In the genomic region with DNA sequence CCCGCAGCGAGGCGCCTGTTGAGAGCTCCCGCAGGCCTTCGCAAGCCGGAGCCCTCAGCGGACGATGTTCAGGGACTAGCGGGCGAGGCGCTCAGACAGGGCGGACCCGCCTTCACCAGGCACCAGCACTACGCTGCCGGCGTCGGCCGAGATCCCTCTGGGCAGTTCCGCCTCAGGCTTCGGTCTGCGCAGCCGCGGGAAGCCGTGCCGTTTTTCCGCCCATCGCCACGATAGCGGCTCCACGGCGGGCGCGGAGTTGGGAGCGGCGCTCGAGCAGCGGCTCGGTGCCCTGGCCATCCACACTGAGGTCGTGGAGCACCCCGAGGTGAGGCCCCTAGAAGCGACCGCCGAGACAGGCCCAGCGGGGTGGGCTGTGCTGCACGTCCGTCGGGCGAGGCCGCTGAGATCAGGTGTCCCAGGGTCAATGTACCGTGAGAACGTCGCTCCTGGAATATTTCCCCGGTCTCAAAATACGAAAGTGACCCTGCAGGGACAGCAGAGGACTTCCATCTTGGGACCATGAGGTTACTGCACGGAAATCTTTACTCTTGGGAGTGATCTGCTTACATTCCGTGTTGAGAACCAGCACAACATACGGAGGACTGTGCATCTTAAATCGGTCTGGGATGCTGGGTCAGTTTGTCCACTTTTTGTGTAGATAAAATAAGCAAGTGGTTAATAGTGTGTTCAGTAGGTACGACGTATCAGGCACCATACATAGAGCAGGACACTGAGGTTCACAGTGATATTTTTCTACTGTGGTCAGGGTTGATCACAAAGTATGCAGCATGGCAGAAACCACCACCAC, we compare ENCODE assay signal across 8 cellular contexts. TPM values are rescaled to one million over a fixed set of nuclear protein-coding genes. Genes with fewer than 3 reads are reported as not detected.
A peak's percentile ranks its signal among the peaks of the same experiment; 100 is the strongest.
DNase-seq lines count a peak whose midpoint lies in the region; ATAC-seq, FAIRE-seq and TF ChIP-seq lines count a peak whose summit lies in the region.

No MANE protein-coding gene starts in this region.

- no peak overlapping the region for H3K27ac ChIP-seq in neural cell (ENCODE audit: low read length)

- ATAC-seq in GM21576 (IDR thresholded peaks at IDR 0.05; ENCODE audit: unreplicated experiment), result peak; percentile 97
- peak; percentile 99 for ATAC-seq in stimulated activated naive CD8-positive, alpha-beta T cell treated with anti-CD3 and anti-CD28 coated beads, Interleukin-15, amount 100 ng/mL, for 72 hours

- H3K4me3 ChIP-seq in fibroblast of the aortic adventitia (ENCODE audit: low read depth, low read length) (peak overlapping the region; percentile 81), neural cell (ENCODE audit: low read length) (peak overlapping the region; percentile 65)

- no peaks in the 10 kb centered on the region for H4K20me1 ChIP-seq in neural cell (ENCODE audit: insufficient read depth)

- H2AFZ ChIP-seq in neural cell (ENCODE audit: low read depth, low read length), result no peak overlapping the region

- peaks cover 2% of the 10 kb centered on the region for H3K36me3 Mint-ChIP-seq in IgD-negative memory B cell
- H3K36me3 Mint-ChIP-seq in activated T-helper 2 cell treated with anti-CD3 and anti-CD28 coated beads, Interferon-gamma antibody, Interleukin-2, Interleukin-4, amounts not matched to agents 10 μg/mL and 5 μg/mL and 100 μg/mL, durations not matched to agents 14 hours and 24 hours and 36 hours (ENCODE audit: low read depth), result peaks cover 5% of the 10 kb centered on the region

- TF ChIP-seq CTCF in fibroblast of the aortic adventitia (IDR thresholded peaks at IDR 0.05; ENCODE audit: insufficient read depth, low read length) (no peak), neural cell (IDR thresholded peaks at IDR 0.05; ENCODE audit: poor library complexity, severe bottlenecking) (no peak)

- H3K27ac Mint-ChIP-seq in IgD-negative memory B cell, result peak overlapping the region; percentile 98
- peak overlapping the region; percentile 85 for H3K27ac Mint-ChIP-seq in activated T-helper 2 cell treated with anti-CD3 and anti-CD28 coated beads, Interferon-gamma antibody, Interleukin-2, Interleukin-4, amounts not matched to agents 10 μg/mL and 5 μg/mL and 100 μg/mL, durations not matched to agents 14 hours and 24 hours and 36 hours
- peak overlapping the region; percentile 94 to 97 for H3K27ac Mint-ChIP-seq in stimulated activated naive CD8-positive, alpha-beta T cell treated with anti-CD3 and anti-CD28 coated beads, Interleukin-15, amount 100 ng/mL, for 72 hours

- no peaks in the 10 kb centered on the region for H3K79me2 ChIP-seq in neural cell (replicated peaks; ENCODE audit: insufficient read depth, low read length)

- no peak for TF ChIP-seq RAD21 in neural cell (conservative IDR thresholded peaks at IDR 0.05)

- no peaks in the 10 kb centered on the region for H3K9me3 ChIP-seq in neural cell (ENCODE audit: low read length)

- peak overlapping the region; percentile 44 for H3K9ac ChIP-seq in neural cell (ENCODE audit: low read length)

- no peaks in the 10 kb centered on the region for H3K27me3 Mint-ChIP-seq in IgD-negative memory B cell
- peaks cover 2% of the 10 kb centered on the region for H3K27me3 Mint-ChIP-seq in activated T-helper 2 cell treated with anti-CD3 and anti-CD28 coated beads, Interferon-gamma antibody, Interleukin-2, Interleukin-4, amounts not matched to agents 10 μg/mL and 5 μg/mL and 100 μg/mL, durations not matched to agents 14 hours and 24 hours and 36 hours (ENCODE audit: low read depth)
- H3K27me3 Mint-ChIP-seq in stimulated activated naive CD8-positive, alpha-beta T cell treated with anti-CD3 and anti-CD28 coated beads, Interleukin-15, amount 100 ng/mL, for 72 hours, result no peaks in the 10 kb centered on the region

- H3K9me3 Mint-ChIP-seq in IgD-negative memory B cell, result no peaks in the 10 kb centered on the region
- no peaks in the 10 kb centered on the region for H3K9me3 Mint-ChIP-seq in activated T-helper 2 cell treated with anti-CD3 and anti-CD28 coated beads, Interferon-gamma antibody, Interleukin-2, Interleukin-4, amounts not matched to agents 10 μg/mL and 5 μg/mL and 100 μg/mL, durations not matched to agents 14 hours and 24 hours and 36 hours
- no peaks in the 10 kb centered on the region for H3K9me3 Mint-ChIP-seq in stimulated activated naive CD8-positive, alpha-beta T cell treated with anti-CD3 and anti-CD28 coated beads, Interleukin-15, amount 100 ng/mL, for 72 hours

- peak; percentile 80 for DNase-seq in DMS153 treated with DMSO at 0.1 percent for 48 hours (lab: John Stamatoyannopoulos, UW; ENCODE audit: unreplicated experiment)
- DNase-seq in RCC 7860 (ENCODE audit: low spot score), result peak; percentile 69
- DNase-seq in activated T-helper 2 cell treated with anti-CD3 and anti-CD28 coated beads, Interferon-gamma antibody, Interleukin-2, Interleukin-4, amounts not matched to agents 10 μg/mL and 5 μg/mL and 100 μg/mL, durations not matched to agents 14 hours and 24 hours and 36 hours (ENCODE audit: low spot score), result peak; percentile 85
- DNase-seq in fibroblast of the aortic adventitia (ENCODE audit: low read depth), result peak; percentile 86
- DNase-seq in stimulated activated naive CD8-positive, alpha-beta T cell treated with anti-CD3 and anti-CD28 coated beads, Interleukin-15, amount 100 ng/mL, for 72 hours, result peak; percentile 87

- H3K27me3 ChIP-seq in neural cell (ENCODE audit: insufficient read depth, low read depth, low read length), result no peaks in the 10 kb centered on the region

- peaks cover 8 to 28% (median 19%) of the 10 kb centered on the region in 3 donors for H3K4me1 Mint-ChIP-seq in IgD-negative memory B cell
- H3K4me1 Mint-ChIP-seq in activated T-helper 2 cell treated with anti-CD3 and anti-CD28 coated beads, Interferon-gamma antibody, Interleukin-2, Interleukin-4, amounts not matched to agents 10 μg/mL and 5 μg/mL and 100 μg/mL, durations not matched to agents 14 hours and 24 hours and 36 hours (ENCODE audit: low read depth), result peaks cover 11% of the 10 kb centered on the region
- H3K4me1 Mint-ChIP-seq in stimulated activated naive CD8-positive, alpha-beta T cell treated with anti-CD3 and anti-CD28 coated beads, Interleukin-15, amount 100 ng/mL, for 72 hours, result peaks cover 19% of the 10 kb centered on the region

- H3K4me2 ChIP-seq in neural cell (ENCODE audit: low read length), result no peak overlapping the region

- intact Hi-C loops in activated T-helper 2 cell treated with anti-CD3 and anti-CD28 coated beads, Interferon-gamma antibody, Interleukin-2, Interleukin-4, amounts not matched to agents 10 μg/mL and 5 μg/mL and 100 μg/mL, durations not matched to agents 14 hours and 24 hours and 36 hours (cut with micrococcal nuclease), result loop anchor here (1.0 to 10.0 kb wide), 5 partner anchors 13 to 412 kb away; partner anchors contain the start of genes CLHC1, MTIF2, PNPT1 and RPS27A

- no peak for FAIRE-seq in RCC 7860 (lab: Jason Lieb, UNC)

- no peaks in the 10 kb centered on the region for H3K36me3 ChIP-seq in neural cell (ENCODE audit: insufficient read depth, low read length)

- peak overlapping the region; percentile 87 to 99 (median 94) for H3K4me3 Mint-ChIP-seq in IgD-negative memory B cell
- peak overlapping the region; percentile 83 for H3K4me3 Mint-ChIP-seq in activated T-helper 2 cell treated with anti-CD3 and anti-CD28 coated beads, Interferon-gamma antibody, Interleukin-2, Interleukin-4, amounts not matched to agents 10 μg/mL and 5 μg/mL and 100 μg/mL, durations not matched to agents 14 hours and 24 hours and 36 hours (ENCODE audit: low read depth)
- peak overlapping the region; percentile 91 to 96 for H3K4me3 Mint-ChIP-seq in stimulated activated naive CD8-positive, alpha-beta T cell treated with anti-CD3 and anti-CD28 coated beads, Interleukin-15, amount 100 ng/mL, for 72 hours

- no peak for TF ChIP-seq EP300 in neural cell (conservative IDR thresholded peaks at IDR 0.05; ENCODE audit: poor library complexity, severe bottlenecking)

- no peaks in the 10 kb centered on the region for H3F3A ChIP-seq in neural cell (ENCODE audit: insufficient read depth, low read length, poor library complexity, severe bottlenecking)

- H3K9me2 ChIP-seq in neural cell (ENCODE audit: insufficient read depth, low read length), result no peaks in the 10 kb centered on the region

TF ChIP-seq in neural cell, 6 proteins besides CTCF, POLR2A, EP300 and RAD21:
- TF ChIP-seq POLR2AphosphoS5 (IDR thresholded peaks at IDR 0.05) (peak; percentile 43), MXI1 (conservative IDR thresholded peaks at IDR 0.05; ENCODE audit: poor library complexity, severe bottlenecking) (no peak)
TF ChIP-seq in neural cell: peak in this region for 1.

RNA-seq across cellular contexts. Expression of gene MTIF2, which starts 13.3 kb away (rescaled TPM):
- polyA plus RNA-seq in IgD-negative memory B cell (16.9 TPM), neural cell (15.1 and 18.5 TPM in 2 replicates)
- 40.2 and 42.7 TPM in 2 replicates for total RNA-seq in activated T-helper 2 cell treated with anti-CD3 and anti-CD28 coated beads, Interferon-gamma antibody, Interleukin-2, Interleukin-4, amounts not matched to agents 10 μg/mL and 5 μg/mL and 100 μg/mL, durations not matched to agents 14 hours and 24 hours and 36 hours
- 37.5 and 66.2 TPM in 2 replicates for total RNA-seq in fibroblast of the aortic adventitia (ENCODE audit: low replicate concordance)
- 18.3 and 20.5 TPM in 2 replicates for polyA minus RNA-seq in neural cell

RNA-seq across cellular contexts. Expression of gene RPS27A, which starts 49.8 kb away (rescaled TPM):
- polyA plus RNA-seq in IgD-negative memory B cell (3,117 TPM), neural cell (1,701 and 1,842 TPM in 2 replicates)
- 1,030 and 1,063 TPM in 2 replicates for total RNA-seq in activated T-helper 2 cell treated with anti-CD3 and anti-CD28 coated beads, Interferon-gamma antibody, Interleukin-2, Interleukin-4, amounts not matched to agents 10 μg/mL and 5 μg/mL and 100 μg/mL, durations not matched to agents 14 hours and 24 hours and 36 hours
- 1,779 and 1,984 TPM in 2 replicates for total RNA-seq in fibroblast of the aortic adventitia (ENCODE audit: low replicate concordance)
- polyA minus RNA-seq in neural cell, result 446 and 554 TPM in 2 replicates

RNA-seq across cellular contexts. Expression of gene CLHC1, which starts 50.2 kb away (rescaled TPM):
- polyA plus RNA-seq in IgD-negative memory B cell, result 1.2 TPM
- 12.0 and 12.3 TPM in 2 replicates for total RNA-seq in activated T-helper 2 cell treated with anti-CD3 and anti-CD28 coated beads, Interferon-gamma antibody, Interleukin-2, Interleukin-4, amounts not matched to agents 10 μg/mL and 5 μg/mL and 100 μg/mL, durations not matched to agents 14 hours and 24 hours and 36 hours
- 14.3 and 36.5 TPM in 2 replicates for total RNA-seq in fibroblast of the aortic adventitia (ENCODE audit: low replicate concordance)
- polyA plus RNA-seq in neural cell, result 43.6 and 52.9 TPM in 2 replicates
- 39.9 and 49.2 TPM in 2 replicates for polyA minus RNA-seq in neural cell
